Comparison of ENCODE assay signal across 17 cellular contexts in the genomic region with DNA sequence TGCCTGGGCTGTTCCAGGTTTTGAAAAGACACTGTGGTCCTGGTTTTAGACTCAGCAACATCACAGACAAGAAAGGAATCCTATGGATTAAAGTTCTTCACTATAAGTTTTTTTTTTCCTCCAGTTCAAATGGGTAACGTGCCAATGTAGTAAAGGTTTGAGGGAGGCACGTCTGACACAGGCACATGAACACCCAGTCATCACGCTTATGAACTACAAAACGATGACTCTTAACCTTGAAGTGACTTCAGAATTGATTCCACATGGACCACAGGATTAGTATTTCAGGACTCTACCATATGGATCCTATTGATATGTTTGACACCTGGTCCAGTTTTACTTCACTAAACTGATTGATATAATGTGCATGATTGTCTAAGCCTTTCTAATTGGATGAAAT. TPM values are rescaled to one million over a fixed set of nuclear protein-coding genes. Genes with fewer than 3 reads are reported as not detected.
DNase-seq lines count a peak whose midpoint lies in the region; ATAC-seq and TF ChIP-seq lines count a peak whose summit lies in the region.
"Had no signal": no experiment of that assay in that cellular context is flagged by ENCODE, and none has a peak within 500 bp of the region (broad histone marks: within the 10 kb centered on the region; RNA-seq: fewer than 3 reads in every experiment).

No MANE protein-coding gene starts in this region.

- no peak for TF ChIP-seq EP300 in gastroesophageal sphincter (IDR thresholded peaks at IDR 0.05)

- H3K4me2 ChIP-seq in Loucy (ENCODE audit: low read depth, low read length, poor library complexity, severe bottlenecking), result peak overlapping the region; percentile 62
- H3K4me2 ChIP-seq in GM23338, result no peak overlapping the region

- peak overlapping the region; percentile 2 for H3K9ac ChIP-seq in Loucy (ENCODE audit: low read depth, low read length, poor library complexity, severe bottlenecking)

- TF ChIP-seq CTCF in Loucy (conservative IDR thresholded peaks at IDR 0.05; ENCODE audit: low read length) (no peak), brain (conservative IDR thresholded peaks at IDR 0.05) (no peak), nephron (IDR thresholded peaks at IDR 0.05; ENCODE audit: unreplicated experiment in 3 of 3) (no peak), gastroesophageal sphincter (IDR thresholded peaks at IDR 0.05) (no peak), GM23338 (conservative IDR thresholded peaks at IDR 0.05; ENCODE audit: low read depth in 2 of 2) (no peak), heart right ventricle (IDR thresholded peaks at IDR 0.05) (no peak)

- H3K36me3 ChIP-seq in Loucy (ENCODE audit: insufficient read depth, low read length) (no peaks in the 10 kb centered on the region; the same call in 1 of the 2 replicates), gastroesophageal sphincter (peaks cover 0 to 60% of the 10 kb centered on the region in 2 donors), GM23338 (ENCODE audit: insufficient read depth) (peaks cover 9% of the 10 kb centered on the region; the same call in 1 of the 2 replicates), heart right ventricle (peaks cover 0 to 67% (median 16%) of the 10 kb centered on the region in 9 donors)

- 71 to 82% methylated on average over 3 to 4 of the region's 4 CpGs for WGBS in gastroesophageal sphincter (ENCODE audit: low coverage in 1 of 2), 2 donors
- WGBS in heart right ventricle, 2 donors, result 78 to 88% methylated on average over 4 of the region's 4 CpGs

- H3K79me2 ChIP-seq in Loucy (ENCODE audit: insufficient read depth, low read length) (peaks cover 74% of the 10 kb centered on the region), GM23338 (replicated peaks; ENCODE audit: insufficient read depth) (peaks cover 57% of the 10 kb centered on the region)

- H3F3A ChIP-seq in Loucy (ENCODE audit: low read depth) (no peaks in the 10 kb centered on the region), GM23338 (replicated peaks; ENCODE audit: low read depth) (peaks cover 7% of the 10 kb centered on the region)

- H3K27me3 ChIP-seq in Loucy (ENCODE audit: insufficient read depth, low read length, poor library complexity, severe bottlenecking) (no peaks in the 10 kb centered on the region), gastroesophageal sphincter (no peaks in the 10 kb centered on the region), GM23338 (ENCODE audit: insufficient read depth) (no peaks in the 10 kb centered on the region), heart right ventricle (no peaks in the 10 kb centered on the region)
- H3K27me3 ChIP-seq: MG63, Peyer's patch had no signal

- peaks cover 12% of the 10 kb centered on the region for H3K36me3 Mint-ChIP-seq in activated naive CD8-positive, alpha-beta T cell
- H3K36me3 Mint-ChIP-seq in activated naive CD8-positive, alpha-beta T cell treated with anti-CD3 and anti-CD28 coated beads for 36 hours, result peaks cover 18% of the 10 kb centered on the region
- H3K36me3 Mint-ChIP-seq in brain (peaks cover 43% of the 10 kb centered on the region), nephron (ENCODE audit: low read depth) (peaks cover 28% of the 10 kb centered on the region), GM23338 (ENCODE audit: low read depth) (peaks cover 32% of the 10 kb centered on the region)

- H3K27ac Mint-ChIP-seq in activated naive CD8-positive, alpha-beta T cell, result peak overlapping the region; percentile 18
- H3K27ac Mint-ChIP-seq in activated naive CD8-positive, alpha-beta T cell treated with anti-CD3 and anti-CD28 coated beads for 36 hours, result no peak overlapping the region
- peak overlapping the region in 3 of 5 experiments; percentile 35 to 56 (median 39) for H3K27ac Mint-ChIP-seq in brain
- no peak overlapping the region for H3K27ac Mint-ChIP-seq in nephron
- no peak overlapping the region for H3K27ac Mint-ChIP-seq in GM23338

- H4K20me1 ChIP-seq in Loucy (ENCODE audit: insufficient read depth, low read length, poor library complexity, severe bottlenecking) (peaks cover 21% of the 10 kb centered on the region), GM23338 (replicated peaks; ENCODE audit: insufficient read depth) (peaks cover 13% of the 10 kb centered on the region)

- peaks cover 43% of the 10 kb centered on the region for H3K4me1 Mint-ChIP-seq in activated naive CD8-positive, alpha-beta T cell (ENCODE audit: low read depth)
- H3K4me1 Mint-ChIP-seq in activated naive CD8-positive, alpha-beta T cell treated with anti-CD3 and anti-CD28 coated beads for 36 hours, result peaks cover 35% of the 10 kb centered on the region
- H3K4me1 Mint-ChIP-seq in brain, result peaks cover 52% of the 10 kb centered on the region
- peaks cover 31% of the 10 kb centered on the region for H3K4me1 Mint-ChIP-seq in nephron
- H3K4me1 Mint-ChIP-seq in GM23338, result peaks cover 14% of the 10 kb centered on the region

- no peaks in the 10 kb centered on the region for H3K9me3 ChIP-seq in Loucy (ENCODE audit: insufficient read depth, low read depth, low read length)
- H3K9me3 ChIP-seq in gastroesophageal sphincter, result no peaks in the 10 kb centered on the region
- H3K9me3 ChIP-seq in heart right ventricle, result no peaks in the 10 kb centered on the region
- H3K9me3 ChIP-seq: MG63, Peyer's patch had no signal

- H3K4me3 Mint-ChIP-seq in activated naive CD8-positive, alpha-beta T cell, result peak overlapping the region; percentile 57
- H3K4me3 Mint-ChIP-seq in activated naive CD8-positive, alpha-beta T cell treated with anti-CD3 and anti-CD28 coated beads for 36 hours, result no peak overlapping the region
- peak overlapping the region; percentile 27 to 82 (median 39) for H3K4me3 Mint-ChIP-seq in brain
- H3K4me3 Mint-ChIP-seq in nephron, result peak overlapping the region in 2 of 3 experiments; percentile 74 to 78
- H3K4me3 Mint-ChIP-seq in GM23338, result no peak overlapping the region; the same call in 2 of the 3 replicates

- DNase-seq in activated naive CD8-positive, alpha-beta T cell treated with anti-CD3 and anti-CD28 coated beads for 36 hours, result no peak
- DNase-seq in GM23338 (ENCODE audit: low spot score) (no peak), heart right ventricle (no peak)
- DNase-seq: AML-193; CD4-positive, alpha-beta memory T cell; KG1; MG63; NCI-H1105; NCI-H1694 treated with DMSO at 0.1 percent for 48 hours; NCI-H69; Peyer's patch; SHP77 had no signal

- ATAC-seq in gastroesophageal sphincter (no peak), GM23338 (no peak), heart right ventricle (no peak)

- no peaks in the 10 kb centered on the region for H3K9me3 Mint-ChIP-seq in activated naive CD8-positive, alpha-beta T cell (ENCODE audit: low read depth)
- no peaks in the 10 kb centered on the region for H3K9me3 Mint-ChIP-seq in activated naive CD8-positive, alpha-beta T cell treated with anti-CD3 and anti-CD28 coated beads for 36 hours
- no peaks in the 10 kb centered on the region for H3K9me3 Mint-ChIP-seq in brain
- no peaks in the 10 kb centered on the region for H3K9me3 Mint-ChIP-seq in nephron
- H3K9me3 Mint-ChIP-seq in GM23338, result no peaks in the 10 kb centered on the region
- H3K9me3 Mint-ChIP-seq: CD4-positive, alpha-beta memory T cell had no signal

- H2AFZ ChIP-seq in Loucy (ENCODE audit: low read length) (no peak overlapping the region), GM23338 (no peak overlapping the region)

- H3K4me1 ChIP-seq in Loucy (ENCODE audit: insufficient read depth, low read length, poor library complexity, severe bottlenecking) (peaks cover 20% of the 10 kb centered on the region), gastroesophageal sphincter (peaks cover 3 to 56% (median 16%) of the 10 kb centered on the region in 3 donors), GM23338 (ENCODE audit: insufficient read depth) (peaks cover 22% of the 10 kb centered on the region), heart right ventricle (peaks cover 12 to 41% (median 34%) of the 10 kb centered on the region in 9 donors)

- no peaks in the 10 kb centered on the region for H3K27me3 Mint-ChIP-seq in activated naive CD8-positive, alpha-beta T cell
- no peaks in the 10 kb centered on the region for H3K27me3 Mint-ChIP-seq in activated naive CD8-positive, alpha-beta T cell treated with anti-CD3 and anti-CD28 coated beads for 36 hours
- H3K27me3 Mint-ChIP-seq in brain (peaks cover 12% of the 10 kb centered on the region), nephron (ENCODE audit: low read depth) (no peaks in the 10 kb centered on the region), GM23338 (ENCODE audit: insufficient read depth, low read depth, poor library complexity) (peaks cover 6% of the 10 kb centered on the region)
- H3K27me3 Mint-ChIP-seq: CD4-positive, alpha-beta memory T cell had no signal

- H3K9me2 ChIP-seq in Loucy (replicated peaks; ENCODE audit: low read depth, low read length) (no peaks in the 10 kb centered on the region), GM23338 (ENCODE audit: insufficient read depth) (no peaks in the 10 kb centered on the region)

- H3K27ac ChIP-seq in gastroesophageal sphincter (no peak overlapping the region), GM23338 (ENCODE audit: low read depth) (no peak overlapping the region), heart right ventricle (no peak overlapping the region)
- H3K27ac ChIP-seq: Peyer's patch had no signal

- intact Hi-C loops in heart right ventricle (cut with DNase I), result loop anchor here in 5 of 10 donors (5.0 kb wide), 1 partner anchor 51 kb away; a partner anchor contains a TSS

- no peak for TF ChIP-seq POLR2A in gastroesophageal sphincter (IDR thresholded peaks at IDR 0.05)

- H3K4me3 ChIP-seq in Loucy (ENCODE audit: low read length, poor library complexity, severe bottlenecking), result peak overlapping the region; percentile 11
- no peak overlapping the region for H3K4me3 ChIP-seq in gastroesophageal sphincter
- H3K4me3 ChIP-seq in GM23338, result no peak overlapping the region
- no peak overlapping the region for H3K4me3 ChIP-seq in heart right ventricle
- H3K4me3 ChIP-seq: MG63, Peyer's patch had no signal

RNA-seq across cellular contexts. Expression of a gene that starts 2.3 kb away (rescaled TPM):
- total RNA-seq in activated naive CD8-positive, alpha-beta T cell treated with anti-CD3 and anti-CD28 coated beads for 36 hours, result 10 to 100 TPM; 68.9 to 72.0 TPM
- polyA plus RNA-seq in brain (ENCODE audit: insufficient read depth, low read depth, low replicate concordance) (53.6 TPM), GM23338 (2016; fragmentation: Nextera tagmentation; extraction: Ambion mirVana) (20.2 TPM in 2 replicates), heart right ventricle (10 to 100 TPM; 18.1 to 57.8 TPM)
- total RNA-seq in gastroesophageal sphincter (10 to 100 TPM; 11.5 to 34.9 (median 27.4) TPM), heart right ventricle (10 to 100 TPM; 22.0 to 39.2 (median 30.7) TPM)
- 61.9 and 65.3 TPM in 2 replicates for total RNA-seq in GM23338 (2014; rRNA removed; shearing (Covaris generic))

RNA-seq across cellular contexts. Expression of a gene that starts 2.4 kb away (rescaled TPM):
- 10 to 100 TPM; 23.0 to 23.3 TPM for total RNA-seq in activated naive CD8-positive, alpha-beta T cell treated with anti-CD3 and anti-CD28 coated beads for 36 hours
- 12.9 TPM for polyA plus RNA-seq in brain (ENCODE audit: insufficient read depth, low read depth, low replicate concordance)
- total RNA-seq in gastroesophageal sphincter, result 10 to 100 TPM; 10.4 to 18.2 (median 11.2) TPM
- 16.4 and 16.5 TPM in 2 replicates for total RNA-seq in GM23338 (2014; rRNA removed; shearing (Covaris generic))
- 13.8 and 17.9 TPM in 2 replicates for polyA plus RNA-seq in GM23338 (2016; fragmentation: Nextera tagmentation; extraction: Ambion mirVana)
- total RNA-seq in heart right ventricle, result 10 to 100 TPM in 9 of 10 donors, 1 to 10 TPM in 1; 9.9 to 14.4 (median 12.8) TPM
- 1 to 10 TPM; 7.3 to 9.6 TPM for polyA plus RNA-seq in heart right ventricle

RNA-seq across cellular contexts. Expression of a gene that starts 48.8 kb away (rescaled TPM):
- 10 to 100 TPM; 65.9 to 69.9 TPM for total RNA-seq in activated naive CD8-positive, alpha-beta T cell treated with anti-CD3 and anti-CD28 coated beads for 36 hours
- polyA plus RNA-seq in brain (ENCODE audit: insufficient read depth, low read depth, low replicate concordance) (4.8 TPM), GM23338 (2016; fragmentation: Nextera tagmentation; extraction: Ambion mirVana) (15.0 and 16.6 TPM in 2 replicates), heart right ventricle (10 to 100 TPM; 22.6 to 85.6 TPM)
- total RNA-seq in gastroesophageal sphincter (10 to 100 TPM; 19.1 to 51.5 (median 33.7) TPM), heart right ventricle (10 to 100 TPM; 28.4 to 59.2 (median 42.4) TPM)
- total RNA-seq in GM23338 (2014; rRNA removed; shearing (Covaris generic)), result 19.7 and 30.9 TPM in 2 replicates

Comparison
In these comparisons a context has a peak if more than half of its experiments do, and no peak if none do; other contexts are left out.
1. H3K27ac Mint-ChIP-seq: peak in activated naive CD8-positive, alpha-beta T cell (single experiment) and brain (3 of 5); none in activated naive CD8-positive, alpha-beta T cell treated with anti-CD3 and anti-CD28 coated beads for 36 hours (single experiment), nephron (0 of 3) and GM23338 (single experiment).
2. H3K4me3 Mint-ChIP-seq: peak in activated naive CD8-positive, alpha-beta T cell (single experiment), brain (5 of 5) and nephron (2 of 3); none in activated naive CD8-positive, alpha-beta T cell treated with anti-CD3 and anti-CD28 coated beads for 36 hours (single experiment) and GM23338 (single experiment).